23 cellular contexts compared by ENCODE assay signal in the genomic region with DNA sequence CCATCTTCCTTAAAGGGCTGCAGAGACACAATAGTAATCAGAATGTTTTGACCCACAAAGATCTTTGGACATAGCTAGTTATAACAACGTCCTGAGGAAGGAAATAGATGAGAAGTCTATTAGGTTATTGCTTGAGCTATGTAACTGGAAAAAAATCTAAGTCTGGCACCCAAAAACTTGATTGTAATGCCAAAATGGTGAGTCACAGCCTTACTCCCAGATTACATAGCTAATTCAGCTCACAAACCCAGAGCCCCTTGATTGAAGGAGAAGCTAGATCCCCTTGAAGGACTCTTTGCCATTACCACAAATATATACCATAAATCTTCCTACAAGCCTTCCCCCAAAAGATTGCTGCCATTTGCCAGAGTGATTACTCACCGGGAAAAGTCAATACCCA.
DNase-seq lines count a peak whose midpoint lies in the region; ATAC-seq, FAIRE-seq and TF ChIP-seq lines count a peak whose summit lies in the region.
"Had no signal": no experiment of that assay in that cellular context is flagged by ENCODE, and none has a peak within 500 bp of the region (broad histone marks: within the 10 kb centered on the region; RNA-seq: fewer than 3 reads in every experiment).

No MANE protein-coding gene starts in this region.

- H3K36me3 ChIP-seq in brain microvascular endothelial cell (replicated peaks), result no peaks in the 10 kb centered on the region
- H3K36me3 ChIP-seq in keratinocyte (ENCODE audit: control insufficient read depth in 2 of 2, extremely low read depth in 1 of 2, insufficient read depth in 2 of 2, low read length in 2 of 2), result no peaks in the 10 kb centered on the region
- H3K36me3 ChIP-seq: adrenal gland, gastrocnemius medialis, upper lobe of right lung had no signal

- no peaks in the 10 kb centered on the region for H3K9me1 ChIP-seq in keratinocyte (ENCODE audit: control insufficient read depth, extremely low read depth, insufficient read depth, low read length)

- in situ Hi-C loops in brain microvascular endothelial cell (cut with HindIII; ENCODE audit: low pct_ligation_motif_present, low sequenced_read_pairs), result no loop called here

- dilution Hi-C loops in keratinocyte (cut with MboI; ENCODE audit: extremely low pct_ligation_motif_present, low sequenced_read_pairs), result no loop called here

- TF ChIP-seq CTCF in brain microvascular endothelial cell (IDR thresholded peaks at IDR 0.05; ENCODE audit: low read depth, low read length, missing control alignments), result no peak
- no peak for TF ChIP-seq CTCF in keratinocyte (optimal IDR thresholded peaks at IDR 0.05 in 1 of 3, IDR thresholded peaks at IDR 0.05 in 1 of 3, conservative IDR thresholded peaks at IDR 0.05 in 1 of 3; ENCODE audit: extremely low read depth in 1 of 3, insufficient read depth in 2 of 3, low read length in 3 of 3)

- H3K4me2 ChIP-seq in keratinocyte (ENCODE audit: control insufficient read depth, extremely low read depth, insufficient read depth, low read depth, low read length), result peak overlapping the region; percentile 17

- FAIRE-seq in HTR-8/SVneo (lab: Jason Lieb, UNC), result no peak
- peak; percentile 72 for FAIRE-seq in keratinocyte (lab: Jason Lieb, UNC)
- FAIRE-seq: GM19239 had no signal

- no peak overlapping the region for H2AFZ ChIP-seq in keratinocyte (ENCODE audit: control insufficient read depth, low read length)
- H2AFZ ChIP-seq: parathyroid adenoma had no signal

- H4K20me1 ChIP-seq in keratinocyte (ENCODE audit: control insufficient read depth, extremely low read depth, insufficient read depth, low read length), result no peaks in the 10 kb centered on the region

- H3K9me3 ChIP-seq in keratinocyte (ENCODE audit: control insufficient read depth, low read depth, low read length), result no peaks in the 10 kb centered on the region
- H3K9me3 ChIP-seq: adrenal gland, gastrocnemius medialis, upper lobe of right lung had no signal

- DNase-seq in AG08396 (ENCODE audit: low spot score), result peak; percentile 13
- DNase-seq in HTR-8/SVneo (ENCODE audit: insufficient read length, low spot score), result peak; percentile 13
- DNase-seq in brain microvascular endothelial cell, result peak; percentile 12
- no peak for DNase-seq in keratinocyte (ENCODE audit: low read depth, low spot score)
- DNase-seq in RPMI8226, result no peak
- no peak for DNase-seq in NCI-H2196 treated with DMSO at 0.1 percent for 48 hours (lab: John Stamatoyannopoulos, UW; ENCODE audit: unreplicated experiment)
- DNase-seq: activated CD4-positive, CD25-positive, alpha-beta regulatory T cell treated with anti-CD3 and anti-CD28 coated beads, Interleukin-2, amount 50 U/mL, for 72 hours; endodermal cell; gastrocnemius medialis; HCEC 1CT; KG1; left ventricle myocardium superior; naive B cell; NCI-H1105; stimulated activated CD4-positive, alpha-beta T cell treated with anti-CD3 and anti-CD28 coated beads, Interleukin-2, amount 100 ng/mL, for 48 hours; T1000; upper lobe of right lung had no signal

- peaks cover 15% of the 10 kb centered on the region for H3K4me1 ChIP-seq in keratinocyte (ENCODE audit: control insufficient read depth, extremely low read depth, insufficient read depth, low read length)
- H3K4me1 ChIP-seq: gastrocnemius medialis, parathyroid adenoma had no signal

- no peak for ATAC-seq in GM19324 (IDR thresholded peaks at IDR 0.05; ENCODE audit: low FRiP score, unreplicated experiment)
- no peak for ATAC-seq in HG03520 (IDR thresholded peaks at IDR 0.05; ENCODE audit: unreplicated experiment)
- ATAC-seq: gastrocnemius medialis, left ventricle myocardium superior, upper lobe of right lung had no signal

- H3K27ac ChIP-seq in brain microvascular endothelial cell (no peak overlapping the region), keratinocyte (ENCODE audit: control insufficient read depth, insufficient read depth, low read length) (no peak overlapping the region)
- H3K27ac ChIP-seq: adrenal gland, gastrocnemius medialis, parathyroid adenoma, skin epidermis, upper lobe of right lung had no signal

- no peak overlapping the region for H3K9ac ChIP-seq in keratinocyte (ENCODE audit: control insufficient read depth, extremely low read depth, insufficient read depth, low read length)
- H3K9ac ChIP-seq: parathyroid adenoma had no signal

- no peak overlapping the region for H3K4me3 ChIP-seq in brain microvascular endothelial cell (ENCODE audit: low read depth, low read length)
- H3K4me3 ChIP-seq in keratinocyte (ENCODE audit: control insufficient read depth in 2 of 3, extremely low read depth in 1 of 3, insufficient read depth in 2 of 3, low read depth in 1 of 3, low read length in 3 of 3), result no peak overlapping the region
- H3K4me3 ChIP-seq: adrenal gland, gastrocnemius medialis, skin epidermis, upper lobe of right lung had no signal

- no peaks in the 10 kb centered on the region for H3K27me3 ChIP-seq in brain microvascular endothelial cell (replicated peaks)
- H3K27me3 ChIP-seq in keratinocyte (ENCODE audit: control insufficient read depth, extremely low read depth, insufficient read depth, low read length), result no peaks in the 10 kb centered on the region
- H3K27me3 ChIP-seq: gastrocnemius medialis, upper lobe of right lung had no signal

- H3K79me2 ChIP-seq in keratinocyte (ENCODE audit: control insufficient read depth, insufficient read depth, low read length), result no peaks in the 10 kb centered on the region
- H3K79me2 ChIP-seq: parathyroid adenoma had no signal

Comparison
In these comparisons a context has a peak if more than half of its experiments do, and no peak if none do; other contexts are left out.
1. DNase-seq: peak in AG08396 (single experiment), HTR-8/SVneo (single experiment) and brain microvascular endothelial cell (single experiment); none in keratinocyte (single experiment), RPMI8226 (single experiment) and NCI-H2196 treated with DMSO at 0.1 percent for 48 hours (single experiment).